In genomic region chr1:41268154-41268770, GRCh38 we compare ENCODE assay signal across 8 cellular contexts. TPM values are rescaled to one million over a fixed set of nuclear protein-coding genes. Genes with fewer than 3 reads are reported as not detected.
A peak's percentile ranks its signal among the peaks of the same experiment; 100 is the strongest.
DNase-seq lines count a peak whose midpoint lies in the region; ATAC-seq and TF ChIP-seq lines count a peak whose summit lies in the region.

No MANE protein-coding gene starts in this region.

- H3K27ac ChIP-seq in foreskin keratinocyte: no peak overlapping the region

- H3K4me1 ChIP-seq in foreskin keratinocyte: no peaks in the 10 kb centered on the region

- H3K27me3 ChIP-seq in foreskin keratinocyte: peaks cover 2% of the 10 kb centered on the region

- peak; percentile 98 for TF ChIP-seq CTCF in foreskin keratinocyte (conservative IDR thresholded peaks at IDR 0.05)

- peak; percentile 69 for ATAC-seq in foreskin keratinocyte
- no peak for ATAC-seq in GM18867 (IDR thresholded peaks at IDR 0.05; ENCODE audit: unreplicated experiment)

- DNase-seq in DMS53 treated with DMSO at 0.1 percent for 48 hours (lab: John Stamatoyannopoulos, UW; ENCODE audit: unreplicated experiment): peak; percentile 81
- peak; percentile 76 for DNase-seq in LoVo (ENCODE audit: low spot score)
- DNase-seq in SHP77 treated with DMSO at 0.1 percent for 48 hours (lab: John Stamatoyannopoulos, UW): peak; percentile 43
- DNase-seq in activated effector memory CD4-positive, alpha-beta T cell treated with Interleukin-2 at 50 U/mL for 16 hours: peak; percentile 27
- DNase-seq in foreskin keratinocyte: peak; percentile 4 to 45
- DNase-seq in occipital lobe (lab: John Stamatoyannopoulos, UW): peak; percentile 61
- DNase-seq in superior temporal gyrus (ENCODE audit: extremely low spot score): peak; percentile 83

RNA-seq across cellular contexts. Expression of gene SCMH1, which starts 26.2 kb away (rescaled TPM):
- total RNA-seq in foreskin keratinocyte (22.3 and 24.5 TPM in 2 replicates), occipital lobe (45.5 TPM)
- polyA plus RNA-seq in foreskin keratinocyte: 16.8 and 19.9 TPM in 2 replicates

Comparison
In these comparisons a context has a peak if more than half of its experiments do, and no peak if none do; other contexts are left out.
1. DNase-seq: peak in every context shown above with its lines; median percentile 83 in superior temporal gyrus; 81 in DMS53 treated with DMSO at 0.1 percent for 48 hours; 76 in LoVo; 61 in occipital lobe; 43 in SHP77 treated with DMSO at 0.1 percent for 48 hours; 27 in activated effector memory CD4-positive, alpha-beta T cell treated with Interleukin-2 at 50 U/mL for 16 hours; 24 in foreskin keratinocyte.